ENCODE assay signal across 34 cellular contexts in genomic region chr3:81709606-81710005, GRCh38.
"Had no signal": no experiment of that assay in that cellular context is flagged by ENCODE, and none has a peak within 500 bp of the region (broad histone marks: within the 10 kb centered on the region; RNA-seq: fewer than 3 reads in every experiment).

No MANE protein-coding gene starts in this region.

- DNase-seq: activated CD4-positive, alpha-beta T cell treated with anti-CD3 and anti-CD28 coated beads for 36 hours; activated CD4-positive, alpha-beta T cell treated with anti-CD3 and anti-CD28 coated beads, Interleukin-2, amount 10 ng/mL, durations not matched to agents 7 days and 5 days; activated CD4-positive, alpha-beta T cell treated with anti-CD3 and anti-CD28 coated beads, Interleukin-2, amount 50 U/mL, for 48 hours; activated CD8-positive, alpha-beta T cell treated with anti-CD3 and anti-CD28 coated beads, Interleukin-2, amount 10 ng/mL, durations not matched to agents 7 days and 5 days; activated gamma-delta T cell treated with Interleukin-2 at 50 U/mL for 16 hours; activated naive CD4-positive, alpha-beta T cell treated with anti-CD3 and anti-CD28 coated beads for 36 hours; activated T-cell treated with anti-CD3 and anti-CD28 coated beads for 4 hours; activated T-cell treated with anti-CD3 and anti-CD28 coated beads, Interleukin-2, amount 50 U/mL, for 4 hours; anterior cingulate cortex; Kasumi-1; KBM-7; MG63; MV-4-11; NCI-H1092; NCI-H1436 treated with DMSO at 0.1 percent for 48 hours; NCI-H1694 treated with DMSO at 0.1 percent for 48 hours; NCI-H2029; NCI-H345; NCI-H526; NCI-H748 treated with DMSO at 0.1 percent for 48 hours; NK-92 treated with Interleukin-12 subunit alpha and Interleukin-12 subunit beta, amount 100 ng/mL, for 24 hours; PC-9; SHP77; SJCRH30; T1000 had no signal

- H3K4me3 ChIP-seq: MG63, PC-9, SJCRH30, SK-N-MC had no signal

- H3K27me3 ChIP-seq: MG63, SJCRH30 had no signal

- ATAC-seq: activated CD4-positive, alpha-beta T cell treated with anti-CD3 and anti-CD28 coated beads for 36 hours; activated CD4-positive, CD25-positive, alpha-beta regulatory T cell treated with anti-CD3 and anti-CD28 coated beads, Interleukin-2, amount 50 U/mL, for 24 hours; activated CD8-positive, alpha-beta T cell treated with anti-CD3 and anti-CD28 coated beads, Interleukin-2, amount 10 ng/mL, durations not matched to agents 7 days and 5 days; activated naive CD4-positive, alpha-beta T cell treated with anti-CD3 and anti-CD28 coated beads, Interleukin-2, amount 50 U/mL, for 72 hours; activated T-cell treated with anti-CD3 and anti-CD28 coated beads, Interleukin-2, amount 50 U/mL, for 4 hours had no signal

- FAIRE-seq: bronchial epithelial cell, RCC 7860 had no signal

- H3K27ac Mint-ChIP-seq: activated CD4-positive, alpha-beta T cell treated with anti-CD3 and anti-CD28 coated beads for 36 hours; activated CD4-positive, alpha-beta T cell treated with anti-CD3 and anti-CD28 coated beads, Interleukin-2, amount 10 ng/mL, durations not matched to agents 7 days and 5 days; activated CD8-positive, alpha-beta T cell treated with anti-CD3 and anti-CD28 coated beads, Interleukin-2, amount 10 ng/mL, durations not matched to agents 7 days and 5 days; activated naive CD4-positive, alpha-beta T cell treated with anti-CD3 and anti-CD28 coated beads for 36 hours; activated naive CD4-positive, alpha-beta T cell treated with anti-CD3 and anti-CD28 coated beads, Interleukin-2, amount 50 U/mL, for 72 hours; activated T-helper 1 cell treated with anti-CD3 and anti-CD28 coated beads, Interleukin-12 subunit alpha, Interleukin-12 subunit beta, Interleukin-2, Interleukin-4 antibody, amounts not matched to agents 30 ng/mL and 10 ng/mL and 1 ng/mL, durations not matched to agents 14 hours and 24 hours and 36 hours; IgD-negative memory B cell had no signal

- H3K27me3 Mint-ChIP-seq: activated CD4-positive, alpha-beta T cell treated with anti-CD3 and anti-CD28 coated beads for 36 hours; activated CD4-positive, alpha-beta T cell treated with anti-CD3 and anti-CD28 coated beads, Interleukin-2, amount 10 ng/mL, durations not matched to agents 7 days and 5 days; brain; IgD-negative memory B cell had no signal

- H3K36me3 ChIP-seq: MG63, SJCRH30 had no signal

- H3K9me3 ChIP-seq: MG63, SJCRH30 had no signal

- H3K4me1 ChIP-seq: SJCRH30 had no signal

- H3K4me1 Mint-ChIP-seq: activated CD4-positive, alpha-beta T cell treated with anti-CD3 and anti-CD28 coated beads for 36 hours; activated CD4-positive, alpha-beta T cell treated with anti-CD3 and anti-CD28 coated beads, Interleukin-2, amount 10 ng/mL, durations not matched to agents 7 days and 5 days; brain had no signal

- H3K4me3 Mint-ChIP-seq: activated CD4-positive, alpha-beta T cell treated with anti-CD3 and anti-CD28 coated beads for 36 hours; activated CD4-positive, alpha-beta T cell treated with anti-CD3 and anti-CD28 coated beads, Interleukin-2, amount 10 ng/mL, durations not matched to agents 7 days and 5 days; activated CD8-positive, alpha-beta T cell treated with anti-CD3 and anti-CD28 coated beads, Interleukin-2, amount 10 ng/mL, durations not matched to agents 7 days and 5 days; activated naive CD4-positive, alpha-beta T cell treated with anti-CD3 and anti-CD28 coated beads for 36 hours; activated T-cell treated with anti-CD3 and anti-CD28 coated beads, Interleukin-2, amount 50 U/mL, for 4 hours; activated T-helper 1 cell treated with anti-CD3 and anti-CD28 coated beads, Interleukin-12 subunit alpha, Interleukin-12 subunit beta, Interleukin-2, Interleukin-4 antibody, amounts not matched to agents 30 ng/mL and 10 ng/mL and 1 ng/mL, durations not matched to agents 14 hours and 24 hours and 36 hours; brain; IgD-negative memory B cell had no signal

- H3K4me2 ChIP-seq: PC-9 had no signal

- H3K27ac ChIP-seq: PC-9, RWPE1, SJCRH30, SK-N-MC had no signal

- H3K36me3 Mint-ChIP-seq: brain had no signal

- H3K9me3 Mint-ChIP-seq: activated naive CD4-positive, alpha-beta T cell treated with anti-CD3 and anti-CD28 coated beads for 36 hours; brain; IgD-negative memory B cell had no signal
